In the genomic region with DNA sequence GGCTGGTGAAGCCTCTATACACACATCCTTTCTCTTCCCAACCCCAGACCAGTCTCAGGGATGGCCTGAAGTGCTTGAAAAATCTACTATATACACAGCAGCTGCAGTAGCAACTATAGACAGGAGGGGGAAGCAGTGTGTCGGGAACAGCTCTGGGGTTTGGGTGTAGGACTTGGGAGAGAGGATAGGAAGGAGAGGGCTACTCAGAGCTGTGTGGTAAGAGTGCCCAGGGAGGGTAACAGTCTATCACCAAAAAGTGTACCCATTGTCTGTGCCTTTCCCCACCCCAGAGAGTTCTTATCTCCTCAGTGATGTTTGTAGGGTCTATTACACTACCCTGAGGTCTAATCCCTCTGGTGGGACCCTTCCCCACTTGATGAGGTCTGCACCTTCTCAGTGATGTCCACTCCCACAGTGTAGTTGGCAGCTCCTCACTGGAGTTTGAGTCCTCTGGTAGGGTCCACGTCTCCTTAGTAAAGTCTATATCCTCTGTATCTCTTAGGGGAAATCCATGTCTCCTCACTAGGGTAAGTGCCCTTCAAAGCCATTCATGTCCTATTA, we compare ENCODE assay signal across 8 cellular contexts. TPM values are rescaled to one million over a fixed set of nuclear protein-coding genes. Genes with fewer than 3 reads are reported as not detected.
DNase-seq lines count a peak whose midpoint lies in the region; ATAC-seq and TF ChIP-seq lines count a peak whose summit lies in the region.

No MANE protein-coding gene starts in this region.

- DNase-seq in AG10803 (ENCODE audit: low read depth) (peak; percentile 87), H7 (peak; percentile 83), NCI-H345 (lab: John Stamatoyannopoulos, UW) (peak; percentile 90), WTC11 (ENCODE audit: low spot score) (peak; percentile 81), coronary artery (ENCODE audit: low spot score) (peak; percentile 84), left lung (peak in 1 of 2 donors; percentile 73)
- peak; percentile 36 to 42 for DNase-seq in stimulated activated CD4-positive, alpha-beta T cell treated with anti-CD3 and anti-CD28 coated beads, Interleukin-1b, Interleukin-23, amount 100 ng/mL, for 4 hours (ENCODE audit: low read depth in 2 of 2)

- H3K27me3 ChIP-seq in H7 (ENCODE audit: control insufficient read depth, insufficient read depth, low read length) (peaks cover 34% of the 10 kb centered on the region), left lung (no peaks in the 10 kb centered on the region)

- ATAC-seq in WTC11 (peak; percentile 27), left lung (peak; percentile 58), GM18861 (IDR thresholded peaks at IDR 0.05; ENCODE audit: unreplicated experiment) (no peak)

- H3K36me3 ChIP-seq in H7 (replicated peaks; ENCODE audit: control insufficient read depth, insufficient read depth, low read length) (no peaks in the 10 kb centered on the region), left lung (no peaks in the 10 kb centered on the region)

- H3K4me1 ChIP-seq in left lung = peaks cover 10 to 57% of the 10 kb centered on the region in 2 donors

- peaks cover 35% of the 10 kb centered on the region for H3K27me3 Mint-ChIP-seq in WTC11 (ENCODE audit: low read depth)

- H3K4me3 ChIP-seq in AG10803 (ENCODE audit: low read length) (no peak overlapping the region), H7 (ENCODE audit: insufficient read depth, low read depth, low read length) (no peak overlapping the region), coronary artery (no peak overlapping the region), left lung (no peak overlapping the region)

- intact Hi-C loops in left lung (cut with DNase I) = loop anchor here in 1 of 2 donors (2.0 kb wide), 1 partner anchor 83 kb away; no protein-coding TSS in a partner anchor

- H3K36me3 Mint-ChIP-seq in WTC11 = no peaks in the 10 kb centered on the region

- H3K4me3 Mint-ChIP-seq in WTC11 = peak overlapping the region; percentile 86

- POLR2A ChIA-PET in WTC11 (lab: Charles Lee) = interaction anchor here (1.5 kb wide), 1 partner anchor 123 kb away, joined by 5 read pairs; no protein-coding TSS in a partner anchor

- peak overlapping the region; percentile 83; the same call in 1 of the 2 replicates for H3K27ac Mint-ChIP-seq in WTC11

- H3K9me3 ChIP-seq in left lung = no peaks in the 10 kb centered on the region

- peaks cover 47% of the 10 kb centered on the region for H3K4me1 Mint-ChIP-seq in WTC11

- TF ChIP-seq CTCF in AG10803 (conservative IDR thresholded peaks at IDR 0.05; ENCODE audit: low read length) (peak; percentile 99), WTC11 (IDR thresholded peaks at IDR 0.05) (peak; percentile 69), coronary artery (IDR thresholded peaks at IDR 0.05) (peak; percentile 62), left lung (IDR thresholded peaks at IDR 0.05) (peak; percentile 81 to 83)

- peak overlapping the region; percentile 84 to 95 for H3K27ac ChIP-seq in coronary artery
- H3K27ac ChIP-seq in left lung = peak overlapping the region in 1 of 2 donors; percentile 85

- CTCF ChIA-PET in WTC11 (lab: Charles Lee) = interaction anchor here (0.6 to 7.7 kb wide), 28 partner anchors 10 to 1916 kb away, joined by 3 to 152 read pairs (median 4); partner anchors contain the start of genes EDEM2, GSS, MYH7B and NCOA6

- no peaks in the 10 kb centered on the region for H3K9me3 Mint-ChIP-seq in WTC11

TF ChIP-seq in WTC11, 78 proteins besides CTCF, POLR2A, EP300 and RAD21:
- TF ChIP-seq ZNF423 (CRISPR knock-in tag; IDR thresholded peaks at IDR 0.05) (no peak), ZNF396 (CRISPR knock-in tag; IDR thresholded peaks at IDR 0.05; ENCODE audit: borderline replicate concordance) (no peak), ZNF281 (CRISPR knock-in tag; IDR thresholded peaks at IDR 0.05) (no peak), ZNF263 (CRISPR knock-in tag; IDR thresholded peaks at IDR 0.05; ENCODE audit: low read depth) (no peak), ATF2 (CRISPR knock-in tag; IDR thresholded peaks at IDR 0.05; ENCODE audit: borderline replicate concordance, low read depth) (no peak), GRHL2 (CRISPR knock-in tag; IDR thresholded peaks at IDR 0.05; ENCODE audit: insufficient replicate concordance, severe bottlenecking) (no peak), SMAD4 (CRISPR knock-in tag; IDR thresholded peaks at IDR 0.05) (no peak), JAZF1 (CRISPR knock-in tag; IDR thresholded peaks at IDR 0.05) (no peak), ZNF416 (CRISPR knock-in tag; IDR thresholded peaks at IDR 0.05) (no peak), HMGA2 (CRISPR knock-in tag; IDR thresholded peaks at IDR 0.05) (no peak), OVOL2 (CRISPR knock-in tag; IDR thresholded peaks at IDR 0.05; ENCODE audit: borderline replicate concordance) (no peak), KAT7 (CRISPR knock-in tag; IDR thresholded peaks at IDR 0.05; ENCODE audit: borderline replicate concordance) (no peak), NFE2L1 (CRISPR knock-in tag; IDR thresholded peaks at IDR 0.05) (no peak)
- TF ChIP-seq, protein P1, sequence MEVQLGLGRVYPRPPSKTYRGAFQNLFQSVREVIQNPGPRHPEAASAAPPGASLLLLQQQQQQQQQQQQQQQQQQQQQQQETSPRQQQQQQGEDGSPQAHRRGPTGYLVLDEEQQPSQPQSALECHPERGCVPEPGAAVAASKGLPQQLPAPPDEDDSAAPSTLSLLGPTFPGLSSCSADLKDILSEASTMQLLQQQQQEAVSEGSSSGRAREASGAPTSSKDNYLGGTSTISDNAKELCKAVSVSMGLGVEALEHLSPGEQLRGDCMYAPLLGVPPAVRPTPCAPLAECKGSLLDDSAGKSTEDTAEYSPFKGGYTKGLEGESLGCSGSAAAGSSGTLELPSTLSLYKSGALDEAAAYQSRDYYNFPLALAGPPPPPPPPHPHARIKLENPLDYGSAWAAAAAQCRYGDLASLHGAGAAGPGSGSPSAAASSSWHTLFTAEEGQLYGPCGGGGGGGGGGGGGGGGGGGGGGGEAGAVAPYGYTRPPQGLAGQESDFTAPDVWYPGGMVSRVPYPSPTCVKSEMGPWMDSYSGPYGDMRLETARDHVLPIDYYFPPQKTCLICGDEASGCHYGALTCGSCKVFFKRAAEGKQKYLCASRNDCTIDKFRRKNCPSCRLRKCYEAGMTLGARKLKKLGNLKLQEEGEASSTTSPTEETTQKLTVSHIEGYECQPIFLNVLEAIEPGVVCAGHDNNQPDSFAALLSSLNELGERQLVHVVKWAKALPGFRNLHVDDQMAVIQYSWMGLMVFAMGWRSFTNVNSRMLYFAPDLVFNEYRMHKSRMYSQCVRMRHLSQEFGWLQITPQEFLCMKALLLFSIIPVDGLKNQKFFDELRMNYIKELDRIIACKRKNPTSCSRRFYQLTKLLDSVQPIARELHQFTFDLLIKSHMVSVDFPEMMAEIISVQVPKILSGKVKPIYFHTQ (CRISPR knock-in tag; IDR thresholded peaks at IDR 0.05) = no peak
TF ChIP-seq in WTC11: peak in this region for 0.

RNA-seq across cellular contexts. Expression of gene GGT7, which starts 1.5 kb away (rescaled TPM):
- 3.8 and 6.1 TPM in 2 replicates for total RNA-seq in H7 (2014; rRNA removed; shearing (Covaris generic))
- 27.7 to 34.5 TPM (median 33.3 TPM) in 3 replicates for total RNA-seq in WTC11 (2021)
- 10 to 100 TPM; 16.8 to 21.1 TPM for total RNA-seq in left lung

RNA-seq across cellular contexts. Expression of gene ACSS2, which starts 2.2 kb away (rescaled TPM):
- 14.6 and 21.9 TPM in 2 replicates for total RNA-seq in H7 (2014; rRNA removed; shearing (Covaris generic))
- total RNA-seq in WTC11 (2021) (28.9 to 35.9 TPM (median 29.0 TPM) in 3 replicates), left lung (100 to 1,000 TPM; 108 to 152 TPM)

RNA-seq across cellular contexts. Expression of gene NCOA6, which starts 48.7 kb away (rescaled TPM):
- 3.7 and 5.4 TPM in 2 replicates for total RNA-seq in H7 (2014; rRNA removed; shearing (Covaris generic))
- total RNA-seq in WTC11 (2021) (8.0 to 10.1 TPM (median 8.2 TPM) in 3 replicates), left lung (10 to 100 TPM; 26.0 to 28.7 TPM)
